Comparison of ENCODE assay signal across 1 cellular context in genomic region chr4:41157009-41157408, GRCh38.
TF ChIP-seq lines count a peak whose summit lies in the region.

No MANE protein-coding gene starts in this region.

TF ChIP-seq in HCT116, 20 proteins besides CTCF, POLR2A, EP300 and RAD21 (continued from another document):
- TF ChIP-seq SRF (IDR thresholded peaks at IDR 0.05; ENCODE audit: low read depth) (no peak), MAX (IDR thresholded peaks at IDR 0.05) (no peak), FOSL1 (IDR thresholded peaks at IDR 0.05; ENCODE audit: low read depth) (no peak), CEBPB (IDR thresholded peaks at IDR 0.05; ENCODE audit: low read depth) (no peak), POLR2AphosphoS5 (IDR thresholded peaks at IDR 0.05; ENCODE audit: low read depth, low read length) (no peak)
